Comparison of ENCODE assay signal across 1 cellular context in the genomic region with DNA sequence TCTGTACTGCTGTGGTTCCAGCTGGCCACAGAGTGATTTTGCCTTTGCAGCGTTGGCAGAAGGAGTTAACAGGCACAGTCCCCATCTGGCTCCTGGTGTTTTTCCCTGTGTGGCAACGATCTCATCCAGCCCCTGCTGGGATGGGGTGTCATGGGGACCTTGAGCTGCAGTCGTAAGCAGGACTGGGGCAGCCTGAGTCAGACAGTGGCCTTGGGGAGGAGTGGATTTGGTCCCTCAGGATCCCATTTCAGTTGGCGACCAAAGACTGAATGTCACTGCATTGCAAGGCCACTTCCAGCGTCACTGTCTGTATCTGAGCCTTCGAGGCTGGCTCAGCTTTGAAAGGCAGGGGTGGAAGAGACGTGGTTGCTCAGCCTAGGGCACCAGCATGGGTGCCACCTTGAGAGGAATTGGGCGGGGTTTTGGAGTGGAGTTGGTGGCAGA.
TF ChIP-seq lines count a peak whose summit lies in the region.

No MANE protein-coding gene starts in this region.

TF ChIP-seq in A549, 52 proteins besides CTCF, POLR2A, EP300 and RAD21:
- TF ChIP-seq CEBPB (IDR thresholded peaks at IDR 0.05), result no peak
